ENCODE assay signal across 20 cellular contexts in genomic region chr12:95237315-95237714, GRCh38. TPM values are rescaled to one million over a fixed set of nuclear protein-coding genes. Genes with fewer than 3 reads are reported as not detected.
A peak's percentile ranks its signal among the peaks of the same experiment; 100 is the strongest.
DNase-seq lines count a peak whose midpoint lies in the region; ATAC-seq and TF ChIP-seq lines count a peak whose summit lies in the region.
"Had no signal": no experiment of that assay in that cellular context is flagged by ENCODE, and none has a peak within 500 bp of the region (broad histone marks: within the 10 kb centered on the region; RNA-seq: fewer than 3 reads in every experiment).

No MANE protein-coding gene starts in this region.

- H3K9me3 Mint-ChIP-seq in Calu3 (ENCODE audit: low read depth, unreplicated experiment) (no peaks in the 10 kb centered on the region), endothelial cell (ENCODE audit: unreplicated experiment) (no peaks in the 10 kb centered on the region)

- CTCF ChIA-PET in Calu3 (lab: Charles Lee): no interaction called here

- H3K9me3 ChIP-seq in SK-N-MC (ENCODE audit: low read depth, low read length) (no peaks in the 10 kb centered on the region), osteoblast (ENCODE audit: low read depth, low read length) (no peaks in the 10 kb centered on the region), BE2C (no peaks in the 10 kb centered on the region; the same call in 1 of the 2 replicates), right atrium auricular region (no peaks in the 10 kb centered on the region)
- H3K9me3 ChIP-seq: MG63, SJCRH30 had no signal

- no peak for TF ChIP-seq CTCF in Calu3 (IDR thresholded peaks at IDR 0.05; ENCODE audit: unreplicated experiment)
- TF ChIP-seq CTCF in endothelial cell (IDR thresholded peaks at IDR 0.05; ENCODE audit: unreplicated experiment): no peak
- no peak for TF ChIP-seq CTCF in osteoblast (IDR thresholded peaks at IDR 0.05; ENCODE audit: extremely low read depth, low read depth, low read length)
- no peak for TF ChIP-seq CTCF in BE2C (IDR thresholded peaks at IDR 0.05; ENCODE audit: low read depth, low read length)
- TF ChIP-seq CTCF in right atrium auricular region (IDR thresholded peaks at IDR 0.05): no peak

- H3K79me2 ChIP-seq in osteoblast (ENCODE audit: insufficient read depth, low read length): peaks cover 69% of the 10 kb centered on the region

- ATAC-seq in sciatic nerve: no peak

- H3K4me1 Mint-ChIP-seq in Calu3 (ENCODE audit: low read depth, unreplicated experiment) (peaks cover 31% of the 10 kb centered on the region), endothelial cell (ENCODE audit: unreplicated experiment) (peaks cover 4% of the 10 kb centered on the region)

- H3K4me3 Mint-ChIP-seq in Calu3 (ENCODE audit: low read depth, unreplicated experiment) (no peak overlapping the region), endothelial cell (ENCODE audit: unreplicated experiment) (no peak overlapping the region)
- H3K4me3 Mint-ChIP-seq: CD14-positive monocyte had no signal

- H3K4me2 ChIP-seq in osteoblast (ENCODE audit: insufficient read depth, low read length): no peak overlapping the region

- H3K36me3 ChIP-seq in SK-N-MC (ENCODE audit: insufficient read depth, low read length) (peaks cover 31% of the 10 kb centered on the region), osteoblast (ENCODE audit: insufficient read depth, low read length) (no peaks in the 10 kb centered on the region), BE2C (peaks cover 14% of the 10 kb centered on the region), right atrium auricular region (no peaks in the 10 kb centered on the region)

- H3K4me1 ChIP-seq in osteoblast (ENCODE audit: insufficient read depth, low read length): no peaks in the 10 kb centered on the region
- H3K4me1 ChIP-seq in BE2C: peaks cover 6% of the 10 kb centered on the region
- peaks cover 0 to 16% of the 10 kb centered on the region in 2 donors for H3K4me1 ChIP-seq in right atrium auricular region
- H3K4me1 ChIP-seq: SJCRH30 had no signal

- H3K27me3 ChIP-seq in osteoblast (ENCODE audit: insufficient read depth, low read length) (no peaks in the 10 kb centered on the region), BE2C (no peaks in the 10 kb centered on the region), right atrium auricular region (no peaks in the 10 kb centered on the region)
- H3K27me3 ChIP-seq: MG63, SJCRH30 had no signal

- H3K27ac ChIP-seq in SK-N-MC: peak overlapping the region; percentile 77
- no peak overlapping the region for H3K27ac ChIP-seq in osteoblast (ENCODE audit: low read depth, low read length)
- no peak overlapping the region for H3K27ac ChIP-seq in right atrium auricular region
- H3K27ac ChIP-seq: SJCRH30 had no signal

- peaks cover 13% of the 10 kb centered on the region for H4K20me1 ChIP-seq in osteoblast (ENCODE audit: insufficient read depth, low read length)

- intact Hi-C loops in Calu3 (cut with micrococcal nuclease; ENCODE audit: unreplicated experiment) (no loop called here), sciatic nerve (cut with DNase I) (no loop called here)

- DNase-seq in Calu3: no peak
- no peak for DNase-seq in SK-N-MC (ENCODE audit: low read depth, low spot score)
- no peak for DNase-seq in endothelial cell (ENCODE audit: low spot score)
- peak; percentile 55 for DNase-seq in osteoblast (ENCODE audit: insufficient read length, low spot score, missing footprints)
- DNase-seq in sciatic nerve (ENCODE audit: low spot score): no peak
- no peak for DNase-seq in BE2C
- no peak for DNase-seq in right atrium auricular region (ENCODE audit: low spot score)
- DNase-seq: DMS53, GDM1, H7, Kasumi-1, MG63, NCI-H1417, NCI-H1694 treated with DMSO at 0.1 percent for 48 hours, NCI-H2081 treated with DMSO at 0.1 percent for 48 hours, NCI-H446, NCI-H526, OCI-M1, SJCRH30 had no signal

- H3K4me3 ChIP-seq in SK-N-MC (no peak overlapping the region), osteoblast (ENCODE audit: insufficient read depth, low read length) (no peak overlapping the region), BE2C (ENCODE audit: low read depth, low read length) (no peak overlapping the region), right atrium auricular region (no peak overlapping the region)
- H3K4me3 ChIP-seq: MG63, SJCRH30 had no signal

- no TSS peak for BruUV-seq in Calu3 (replicated peaks; lab: Mats Ljungman, UMichigan)

- H3K27ac Mint-ChIP-seq in Calu3 (ENCODE audit: unreplicated experiment) (peak overlapping the region; percentile 39), endothelial cell (ENCODE audit: unreplicated experiment) (peak overlapping the region; percentile 1)

- H2AFZ ChIP-seq in osteoblast (ENCODE audit: low read length): no peak overlapping the region

- H3K9ac ChIP-seq in SK-N-MC (ENCODE audit: insufficient read length): no peak overlapping the region

- H3K36me3 Mint-ChIP-seq in Calu3 (ENCODE audit: insufficient read depth, unreplicated experiment) (peaks cover 36% of the 10 kb centered on the region), endothelial cell (ENCODE audit: low read depth, unreplicated experiment) (peaks cover 30% of the 10 kb centered on the region)

- no peaks in the 10 kb centered on the region for H3K27me3 Mint-ChIP-seq in Calu3 (ENCODE audit: unreplicated experiment)
- peaks cover 4% of the 10 kb centered on the region for H3K27me3 Mint-ChIP-seq in endothelial cell (ENCODE audit: unreplicated experiment)

RNA-seq across cellular contexts. Expression of gene VEZT, which starts 19.7 kb away (rescaled TPM):
- 149 and 160 TPM in 2 replicates for total RNA-seq in Calu3 (2022)
- total RNA-seq in endothelial cell (ENCODE audit: unreplicated experiment): 89.9 TPM
- total RNA-seq in osteoblast: 77.1 and 86.3 TPM in 2 replicates
- 71.6 TPM for total RNA-seq in sciatic nerve
- polyA plus RNA-seq in BE2C (2012; ENCODE audit: insufficient read depth, insufficient read length, low read depth): 48.4 TPM
- total RNA-seq in right atrium auricular region: 10 to 100 TPM; 66.6 to 69.8 TPM

RNA-seq across cellular contexts. Expression of gene FGD6, which starts 20.0 kb away (rescaled TPM):
- 64.5 and 66.6 TPM in 2 replicates for total RNA-seq in Calu3 (2022)
- 35.4 TPM for total RNA-seq in endothelial cell (ENCODE audit: unreplicated experiment)
- total RNA-seq in osteoblast: 11.9 and 14.4 TPM in 2 replicates
- total RNA-seq in sciatic nerve: 22.2 TPM
- 2.4 TPM for polyA plus RNA-seq in BE2C (2012; ENCODE audit: insufficient read depth, insufficient read length, low read depth)
- 10 to 100 TPM; 15.8 to 16.9 TPM for total RNA-seq in right atrium auricular region
